ENCODE assay signal across 8 cellular contexts in genomic region chr1:155062702-155063411, GRCh38. TPM values are rescaled to one million over a fixed set of nuclear protein-coding genes. Genes with fewer than 3 reads are reported as not detected.
DNase-seq lines count a peak whose midpoint lies in the region; ATAC-seq and TF ChIP-seq lines count a peak whose summit lies in the region.

No MANE protein-coding gene starts in this region.

- peaks cover 10% of the 10 kb centered on the region for H3K36me3 ChIP-seq in endodermal cell (ENCODE audit: control insufficient read depth, insufficient read depth, low read length)
- peaks cover 0 to 40% (median 34%) of the 10 kb centered on the region in 5 donors for H3K36me3 ChIP-seq in subcutaneous abdominal adipose tissue (ENCODE audit: control insufficient read depth in 5 of 5, insufficient read depth in 5 of 5, low read length in 5 of 5)

- H3K27me3 ChIP-seq in endodermal cell (ENCODE audit: control insufficient read depth, insufficient read depth, low read length, poor library complexity, severe bottlenecking): peaks cover 7% of the 10 kb centered on the region
- no peaks in the 10 kb centered on the region for H3K27me3 ChIP-seq in subcutaneous abdominal adipose tissue (ENCODE audit: control insufficient read depth in 5 of 5, insufficient read depth in 4 of 5, low read length in 5 of 5)

- H3K4me1 ChIP-seq in endodermal cell (ENCODE audit: control insufficient read depth, insufficient read depth, low read length): peaks cover 11% of the 10 kb centered on the region
- peaks cover 7 to 44% (median 35%) of the 10 kb centered on the region in 5 donors for H3K4me1 ChIP-seq in subcutaneous abdominal adipose tissue (ENCODE audit: control insufficient read depth in 5 of 5, insufficient read depth in 5 of 5, low read length in 5 of 5)

- 2 to 3% methylated on average over 7 to 46 of the region's 46 CpGs for WGBS in endodermal cell (ENCODE audit: insufficient coverage in 1 of 2, insufficient read length in 1 of 2), 2 experiments

- H3K27ac ChIP-seq in endodermal cell (ENCODE audit: low read depth, low read length) (no peak overlapping the region), subcutaneous abdominal adipose tissue (ENCODE audit: low read depth, low read length) (no peak overlapping the region)

- no peaks in the 10 kb centered on the region for H3K9me3 ChIP-seq in endodermal cell (ENCODE audit: control insufficient read depth, low read length)
- no peaks in the 10 kb centered on the region for H3K9me3 ChIP-seq in subcutaneous abdominal adipose tissue (ENCODE audit: control insufficient read depth in 5 of 5, low read length in 5 of 5)

- H3K4me3 Mint-ChIP-seq in endodermal cell: peak overlapping the region; percentile 68
- peak overlapping the region; percentile 81 to 98 (median 94) for H3K4me3 Mint-ChIP-seq in naive thymus-derived CD8-positive, alpha-beta T cell

- no peaks in the 10 kb centered on the region for H3K9me3 Mint-ChIP-seq in endodermal cell
- H3K9me3 Mint-ChIP-seq in naive thymus-derived CD8-positive, alpha-beta T cell: no peaks in the 10 kb centered on the region

- peaks cover 14% of the 10 kb centered on the region for H3K4me1 Mint-ChIP-seq in endodermal cell
- peaks cover 21 to 50% (median 34%) of the 10 kb centered on the region in 4 donors for H3K4me1 Mint-ChIP-seq in naive thymus-derived CD8-positive, alpha-beta T cell

- peak; percentile 53 to 78 (median 70) for DNase-seq in NCI-H1417 (lab: John Stamatoyannopoulos, UW)
- DNase-seq in NCI-H1417 treated with DMSO at 0.1 percent for 48 hours (lab: John Stamatoyannopoulos, UW): no peak
- DNase-seq in NCI-H1694 (lab: John Stamatoyannopoulos, UW): peak; percentile 85
- DNase-seq in activated CD4-positive, alpha-beta T cell treated with anti-CD3 and anti-CD28 coated beads, Interleukin-2, amount 50 U/mL, for 48 hours: peak; percentile 86 to 90
- DNase-seq in endodermal cell: peak; percentile 98
- DNase-seq in naive thymus-derived CD8-positive, alpha-beta T cell: peak in 9 of 10 donors; percentile 51 to 78 (median 71)
- no peak for DNase-seq in NCI-H2029 (lab: John Stamatoyannopoulos, UW)

- H3K9ac ChIP-seq in endodermal cell (ENCODE audit: extremely low read depth, low read length, poor library complexity, severe bottlenecking): no peak overlapping the region
- peak overlapping the region in 3 of 5 donors; percentile 39 to 74 (median 46) for H3K9ac ChIP-seq in subcutaneous abdominal adipose tissue (ENCODE audit: low read length in 5 of 5)

- H3K36me3 Mint-ChIP-seq in endodermal cell (ENCODE audit: low read depth): peaks cover 14% of the 10 kb centered on the region
- H3K36me3 Mint-ChIP-seq in naive thymus-derived CD8-positive, alpha-beta T cell: peaks cover 0 to 12% (median 2%) of the 10 kb centered on the region in 3 donors

- peak; percentile 40 to 43 for ATAC-seq in naive thymus-derived CD8-positive, alpha-beta T cell

- no peak overlapping the region for H3K27ac Mint-ChIP-seq in endodermal cell
- peak overlapping the region in 7 of 10 donors; percentile 33 to 96 (median 79) for H3K27ac Mint-ChIP-seq in naive thymus-derived CD8-positive, alpha-beta T cell

- POLR2A ChIA-PET in naive thymus-derived CD8-positive, alpha-beta T cell (lab: Charles Lee): interaction anchor here (0.7 to 5.4 kb wide), 8 partner anchors 10 to 22 kb away, joined by 3 to 44 read pairs (median 4); partner anchors contain the start of gene EFNA3

- peak; percentile 82 for TF ChIP-seq CTCF in endodermal cell (conservative IDR thresholded peaks at IDR 0.05)

- peaks cover 5% of the 10 kb centered on the region for H3K27me3 Mint-ChIP-seq in endodermal cell (ENCODE audit: insufficient read depth)
- H3K27me3 Mint-ChIP-seq in naive thymus-derived CD8-positive, alpha-beta T cell: no peaks in the 10 kb centered on the region

- H3K4me3 ChIP-seq in endodermal cell (ENCODE audit: low read length) (peak overlapping the region; percentile 93), subcutaneous abdominal adipose tissue (ENCODE audit: low read depth in 1 of 5, low read length in 5 of 5) (peak overlapping the region; percentile 65 to 89 (median 74))

RNA-seq across cellular contexts. Expression of gene EFNA4, which starts 0.7 kb away (rescaled TPM):
- total RNA-seq in endodermal cell: 10 to 100 TPM; 15.9 to 17.9 TPM
- polyA plus RNA-seq in endodermal cell (2013, experiment 1 of 2): 30.7 TPM
- polyA plus RNA-seq in endodermal cell (2013, experiment 2 of 2): 29.6 TPM
- 1 to 10 TPM; 4.6 to 5.3 TPM for total RNA-seq in naive thymus-derived CD8-positive, alpha-beta T cell
- 1 to 10 TPM; 1.0 to 2.6 (median 1.1) TPM for polyA plus RNA-seq in naive thymus-derived CD8-positive, alpha-beta T cell

RNA-seq across cellular contexts. Expression of gene ADAM15, which starts 11.7 kb away (rescaled TPM):
- 10 to 100 TPM; 13.4 to 16.5 TPM for total RNA-seq in endodermal cell
- 26.5 TPM for polyA plus RNA-seq in endodermal cell (2013, experiment 1 of 2)
- polyA plus RNA-seq in endodermal cell (2013, experiment 2 of 2): 27.3 TPM
- total RNA-seq in naive thymus-derived CD8-positive, alpha-beta T cell: 10 to 100 TPM; 21.1 to 21.9 TPM
- 1 to 10 TPM; 2.8 to 4.5 (median 3.1) TPM for polyA plus RNA-seq in naive thymus-derived CD8-positive, alpha-beta T cell

RNA-seq across cellular contexts. Expression of gene EFNA3, which starts 15.8 kb away (rescaled TPM):
- total RNA-seq in endodermal cell: 1 to 10 TPM; 3.1 to 6.0 TPM
- polyA plus RNA-seq in endodermal cell (2013, experiment 1 of 2): 19.9 TPM
- polyA plus RNA-seq in endodermal cell (2013, experiment 2 of 2): 19.0 TPM
- 1 to 10 TPM in 1 of 2 experiments, under 1 TPM in 1; 0.88 to 1.2 TPM for total RNA-seq in naive thymus-derived CD8-positive, alpha-beta T cell
- 1 to 10 TPM in 1 of 3 donors, under 1 TPM in 2; 0.53 to 1.3 (median 0.56) TPM for polyA plus RNA-seq in naive thymus-derived CD8-positive, alpha-beta T cell

RNA-seq across cellular contexts. Expression of gene DCST1, which starts 29.2 kb away (rescaled TPM):
- not detected for total RNA-seq in endodermal cell
- not detected for polyA plus RNA-seq in endodermal cell (2013, experiment 1 of 2)
- not detected for polyA plus RNA-seq in endodermal cell (2013, experiment 2 of 2)
- not detected for total RNA-seq in naive thymus-derived CD8-positive, alpha-beta T cell
- polyA plus RNA-seq in naive thymus-derived CD8-positive, alpha-beta T cell: not detected

RNA-seq across cellular contexts. Expression of gene DCST2, which starts 29.3 kb away (rescaled TPM):
- total RNA-seq in endodermal cell: 1 to 10 TPM in 1 of 2 donors, under 1 TPM in 1; 0.44 to 2.0 TPM
- polyA plus RNA-seq in endodermal cell (2013, experiment 1 of 2): 4.1 TPM
- 3.4 TPM for polyA plus RNA-seq in endodermal cell (2013, experiment 2 of 2)
- total RNA-seq in naive thymus-derived CD8-positive, alpha-beta T cell: 1 to 10 TPM in 1 of 2 experiments, under 1 TPM in 1; 0.83 to 1.1 TPM
- not detected for polyA plus RNA-seq in naive thymus-derived CD8-positive, alpha-beta T cell

Comparison
In these comparisons a context has a peak if more than half of its experiments do, and no peak if none do; other contexts are left out.
1. DNase-seq: peak in NCI-H1417 (3 of 3), NCI-H1694 (single experiment), activated CD4-positive, alpha-beta T cell treated with anti-CD3 and anti-CD28 coated beads, Interleukin-2, amount 50 U/mL, for 48 hours (2 of 2), endodermal cell (single experiment) and naive thymus-derived CD8-positive, alpha-beta T cell (9 of 10); none in NCI-H1417 treated with DMSO at 0.1 percent for 48 hours (single experiment) and NCI-H2029 (single experiment).